In genomic region chr2:236177967-236178909, GRCh38 we compare ENCODE assay signal across 8 cellular contexts. TPM values are rescaled to one million over a fixed set of nuclear protein-coding genes. Genes with fewer than 3 reads are reported as not detected.
DNase-seq lines count a peak whose midpoint lies in the region; ATAC-seq and TF ChIP-seq lines count a peak whose summit lies in the region.

No MANE protein-coding gene starts in this region.

- no peaks in the 10 kb centered on the region for H3K36me3 Mint-ChIP-seq in natural killer cell treated with Interleukin-12 subunit alpha and Interleukin-12 subunit beta and Interleukin-15 and Interleukin-18, amount 100 ng/mL, for 72 hours

- H3K4me1 Mint-ChIP-seq in natural killer cell treated with Interleukin-12 subunit alpha and Interleukin-12 subunit beta and Interleukin-15 and Interleukin-18, amount 100 ng/mL, for 72 hours (ENCODE audit: low read depth in 2 of 2), result peaks cover 0 to 11% of the 10 kb centered on the region in 2 donors

- peak; percentile 43 to 72 for ATAC-seq in natural killer cell treated with Interleukin-12 subunit alpha and Interleukin-12 subunit beta and Interleukin-15 and Interleukin-18, amount 100 ng/mL, for 72 hours
- ATAC-seq in GM18909 (IDR thresholded peaks at IDR 0.05; ENCODE audit: poor library complexity, unreplicated experiment) (no peak), HG03342 (IDR thresholded peaks at IDR 0.05; ENCODE audit: unreplicated experiment) (no peak)

- peak overlapping the region; percentile 42; the same call in 1 of the 2 replicates for H3K27ac ChIP-seq in VCaP

- peak overlapping the region; percentile 79 for H3K4me3 Mint-ChIP-seq in natural killer cell treated with Interleukin-12 subunit alpha and Interleukin-12 subunit beta and Interleukin-15 and Interleukin-18, amount 100 ng/mL, for 72 hours

- H3K27ac Mint-ChIP-seq in natural killer cell treated with Interleukin-12 subunit alpha and Interleukin-12 subunit beta and Interleukin-15 and Interleukin-18, amount 100 ng/mL, for 72 hours, result no peak overlapping the region

- H3K4me3 ChIP-seq in fibroblast of mammary gland (ENCODE audit: control insufficient read depth, low read depth, low read length), result peak overlapping the region; percentile 50

- H3K9me3 Mint-ChIP-seq in natural killer cell treated with Interleukin-12 subunit alpha and Interleukin-12 subunit beta and Interleukin-15 and Interleukin-18, amount 100 ng/mL, for 72 hours, result no peaks in the 10 kb centered on the region

- peaks cover 41 to 51% of the 10 kb centered on the region in 2 donors for H3K27me3 Mint-ChIP-seq in natural killer cell treated with Interleukin-12 subunit alpha and Interleukin-12 subunit beta and Interleukin-15 and Interleukin-18, amount 100 ng/mL, for 72 hours

- peak; percentile 73 for TF ChIP-seq CTCF in LNCAP (IDR thresholded peaks at IDR 0.05)
- peak; percentile 92 for TF ChIP-seq CTCF in VCaP (conservative IDR thresholded peaks at IDR 0.05)
- TF ChIP-seq CTCF in fibroblast of mammary gland (conservative IDR thresholded peaks at IDR 0.05; ENCODE audit: control insufficient read depth, insufficient read depth, low read depth, low read length), result peak; percentile 65

- DNase-seq in Daoy (ENCODE audit: low read depth), result peak; percentile 88
- peak; percentile 51 for DNase-seq in fibroblast of mammary gland (ENCODE audit: low read depth)
- DNase-seq in natural killer cell treated with Interleukin-12 subunit alpha and Interleukin-12 subunit beta and Interleukin-15 and Interleukin-18, amount 100 ng/mL, for 72 hours (ENCODE audit: low spot score), result no peak
- no peak for DNase-seq in 8988T

RNA-seq across cellular contexts. Expression of gene GBX2, which starts 10.1 kb away (rescaled TPM):
- total RNA-seq in Daoy (2014; rRNA removed; shearing (Covaris generic)), result 3.7 and 8.0 TPM in 2 replicates
- not detected for total RNA-seq in natural killer cell treated with Interleukin-12 subunit alpha and Interleukin-12 subunit beta and Interleukin-15 and Interleukin-18, amount 100 ng/mL, for 72 hours

Comparison
In these comparisons a context has a peak if more than half of its experiments do, and no peak if none do; other contexts are left out.
1. DNase-seq: peak in Daoy (single experiment) and fibroblast of mammary gland (single experiment); none in natural killer cell treated with Interleukin-12 subunit alpha and Interleukin-12 subunit beta and Interleukin-15 and Interleukin-18, amount 100 ng/mL, for 72 hours (single experiment) and 8988T (single experiment).
2. ATAC-seq: peak in natural killer cell treated with Interleukin-12 subunit alpha and Interleukin-12 subunit beta and Interleukin-15 and Interleukin-18, amount 100 ng/mL, for 72 hours (2 of 2); none in GM18909 (single experiment) and HG03342 (single experiment).
3. Peak in every context shown above with its lines, with median percentiles within 50 percentile points of each other: CTCF ChIP-seq.